ENCODE assay signal across 19 cellular contexts in genomic region chr17:921161-921560, GRCh38. TPM values are rescaled to one million over a fixed set of nuclear protein-coding genes. Genes with fewer than 3 reads are reported as not detected.
DNase-seq lines count a peak whose midpoint lies in the region; ATAC-seq and TF ChIP-seq lines count a peak whose summit lies in the region.
"Had no signal": no experiment of that assay in that cellular context is flagged by ENCODE, and none has a peak within 500 bp of the region (broad histone marks: within the 10 kb centered on the region; RNA-seq: fewer than 3 reads in every experiment).

No MANE protein-coding gene starts in this region.

- H3K27me3 ChIP-seq in GM23338 (ENCODE audit: insufficient read depth) (no peaks in the 10 kb centered on the region), psoas muscle (ENCODE audit: insufficient read depth in 3 of 3, low read length in 2 of 3) (no peaks in the 10 kb centered on the region)
- H3K27me3 ChIP-seq: heart left ventricle, suprapubic skin had no signal

- H3K27ac ChIP-seq in GM23338 (ENCODE audit: low read depth) (peak overlapping the region; percentile 59; the same call in 1 of the 2 replicates), psoas muscle (no peak overlapping the region)
- H3K27ac ChIP-seq: suprapubic skin had no signal

- no peak overlapping the region for H3K4me3 ChIP-seq in GM23338
- H3K4me3 ChIP-seq in fibroblast of villous mesenchyme (ENCODE audit: low read depth, low read length): no peak overlapping the region
- no peak overlapping the region for H3K4me3 ChIP-seq in psoas muscle
- H3K4me3 ChIP-seq: heart left ventricle, suprapubic skin had no signal

- H3K9me3 Mint-ChIP-seq in GM23338 (no peaks in the 10 kb centered on the region; the same call in 2 of the 3 replicates), WTC11 (no peaks in the 10 kb centered on the region)
- H3K9me3 Mint-ChIP-seq in stimulated activated naive B cell treated with anti-CD40 and anti-IgM and Interleukin-4, amounts not matched to agents 10 μg/mL and 1 μg/mL and 100 μg/mL, for 72 hours: no peaks in the 10 kb centered on the region
- H3K9me3 Mint-ChIP-seq: activated naive CD4-positive, alpha-beta T cell treated with anti-CD3 and anti-CD28 coated beads for 36 hours had no signal

- H3K4me1 Mint-ChIP-seq in GM23338 (peaks cover 43% of the 10 kb centered on the region), WTC11 (peaks cover 66% of the 10 kb centered on the region)
- no peaks in the 10 kb centered on the region for H3K4me1 Mint-ChIP-seq in stimulated activated naive B cell treated with anti-CD40 and anti-IgM and Interleukin-4, amounts not matched to agents 10 μg/mL and 1 μg/mL and 100 μg/mL, for 72 hours

- H3K36me3 Mint-ChIP-seq in GM23338 (ENCODE audit: low read depth) (peaks cover 12% of the 10 kb centered on the region), WTC11 (peaks cover 6% of the 10 kb centered on the region; the same call in 1 of the 2 replicates)
- no peaks in the 10 kb centered on the region for H3K36me3 Mint-ChIP-seq in stimulated activated naive B cell treated with anti-CD40 and anti-IgM and Interleukin-4, amounts not matched to agents 10 μg/mL and 1 μg/mL and 100 μg/mL, for 72 hours

- H3K4me3 Mint-ChIP-seq in GM23338 (no peak overlapping the region; the same call in 2 of the 3 replicates), WTC11 (no peak overlapping the region)
- no peak overlapping the region for H3K4me3 Mint-ChIP-seq in stimulated activated naive B cell treated with anti-CD40 and anti-IgM and Interleukin-4, amounts not matched to agents 10 μg/mL and 1 μg/mL and 100 μg/mL, for 72 hours
- H3K4me3 Mint-ChIP-seq: activated naive CD4-positive, alpha-beta T cell treated with anti-CD3 and anti-CD28 coated beads for 36 hours had no signal

- H3K36me3 ChIP-seq in GM23338 (ENCODE audit: insufficient read depth) (peaks cover 3% of the 10 kb centered on the region; the same call in 1 of the 2 replicates), psoas muscle (ENCODE audit: insufficient read depth in 1 of 2, low read depth in 1 of 2) (no peaks in the 10 kb centered on the region)
- H3K36me3 ChIP-seq: heart left ventricle, suprapubic skin had no signal

- H3K9me2 ChIP-seq in GM23338 (ENCODE audit: insufficient read depth): no peaks in the 10 kb centered on the region

- H3K27me3 Mint-ChIP-seq in GM23338 (ENCODE audit: insufficient read depth, low read depth, poor library complexity) (peaks cover 7% of the 10 kb centered on the region), WTC11 (ENCODE audit: low read depth) (no peaks in the 10 kb centered on the region)
- H3K27me3 Mint-ChIP-seq in stimulated activated naive B cell treated with anti-CD40 and anti-IgM and Interleukin-4, amounts not matched to agents 10 μg/mL and 1 μg/mL and 100 μg/mL, for 72 hours: peaks cover 15 to 20% of the 10 kb centered on the region in 2 donors

- H3K4me1 ChIP-seq in GM23338 (ENCODE audit: insufficient read depth) (peaks cover 35% of the 10 kb centered on the region), psoas muscle (peaks cover 2% of the 10 kb centered on the region)

- DNase-seq in GM23338 (ENCODE audit: low spot score): no peak
- DNase-seq in WTC11 (ENCODE audit: low spot score): no peak
- peak; percentile 58 for DNase-seq in fibroblast of villous mesenchyme (ENCODE audit: low read depth)
- DNase-seq in psoas muscle: peak in 1 of 2 donors; percentile 65
- no peak for DNase-seq in stimulated activated naive B cell treated with anti-CD40 and anti-IgM and Interleukin-4, amounts not matched to agents 10 μg/mL and 1 μg/mL and 100 μg/mL, for 72 hours
- no peak for DNase-seq in NCI-H82 (lab: John Stamatoyannopoulos, UW)
- no peak for DNase-seq in posterior vena cava (ENCODE audit: low spot score)
- DNase-seq: activated CD4-positive, CD25-positive, alpha-beta regulatory T cell treated with anti-CD3 and anti-CD28 coated beads, Interleukin-2, amount 50 U/mL, for 72 hours; activated CD8-positive, alpha-beta memory T cell treated with anti-CD3 and anti-CD28 coated beads, Interleukin-2, amount 50 U/mL, for 4 hours; activated naive CD4-positive, alpha-beta T cell treated with anti-CD3 and anti-CD28 coated beads for 36 hours; caudate nucleus; COR-L47; left cardiac atrium; NCI-H2081 treated with DMSO at 0.1 percent for 48 hours; RPMI8226; stimulated activated CD4-positive, alpha-beta T cell treated with anti-CD3 and anti-CD28 coated beads, Interleukin-15, amount 100 ng/mL, for 24 hours had no signal

- peaks cover 6% of the 10 kb centered on the region for H4K20me1 ChIP-seq in GM23338 (replicated peaks; ENCODE audit: insufficient read depth)

- POLR2A ChIA-PET in WTC11 (lab: Charles Lee): no interaction called here

- H3F3A ChIP-seq in GM23338 (replicated peaks; ENCODE audit: low read depth): peaks cover 22% of the 10 kb centered on the region; the same call in 1 of the 2 replicates

- H3K27ac Mint-ChIP-seq in GM23338 (0 out of 2 replicates have a peak overlapping the region, but pooled peaks have one; percentile 15), WTC11 (peak overlapping the region; percentile 88)
- no peak overlapping the region for H3K27ac Mint-ChIP-seq in stimulated activated naive B cell treated with anti-CD40 and anti-IgM and Interleukin-4, amounts not matched to agents 10 μg/mL and 1 μg/mL and 100 μg/mL, for 72 hours
- H3K27ac Mint-ChIP-seq: activated naive CD4-positive, alpha-beta T cell treated with anti-CD3 and anti-CD28 coated beads for 36 hours had no signal

- H3K4me2 ChIP-seq in GM23338: no peak overlapping the region

- CTCF ChIA-PET in WTC11 (lab: Charles Lee): no interaction called here

- intact Hi-C loops in psoas muscle (cut with DNase I) (no loop called here), posterior vena cava (cut with DNase I) (loop anchor here in 1 of 2 donors (5.0 kb wide), 1 partner anchor 774 kb away; no protein-coding TSS in a partner anchor)

- ATAC-seq in GM23338 (no peak), WTC11 (no peak), psoas muscle (peak; percentile 57 to 81 (median 72)), HG02571 (IDR thresholded peaks at IDR 0.05; ENCODE audit: unreplicated experiment) (no peak)
- no peak for ATAC-seq in stimulated activated naive B cell treated with anti-CD40 and anti-IgM and Interleukin-4, amounts not matched to agents 10 μg/mL and 1 μg/mL and 100 μg/mL, for 72 hours (replicated peaks)
- ATAC-seq: heart left ventricle had no signal

- 93 to 94% (median 93%) methylated on average over 13 of the region's 13 CpGs for WGBS in psoas muscle, 3 donors

- H3K9me3 ChIP-seq in psoas muscle: no peaks in the 10 kb centered on the region
- H3K9me3 ChIP-seq: heart left ventricle, suprapubic skin had no signal

- no peak overlapping the region for H2AFZ ChIP-seq in GM23338

- peaks cover 87% of the 10 kb centered on the region for H3K79me2 ChIP-seq in GM23338 (replicated peaks; ENCODE audit: insufficient read depth)

- TF ChIP-seq CTCF in GM23338 (conservative IDR thresholded peaks at IDR 0.05; ENCODE audit: low read depth in 2 of 2) (no peak), WTC11 (IDR thresholded peaks at IDR 0.05) (no peak), fibroblast of villous mesenchyme (IDR thresholded peaks at IDR 0.05; ENCODE audit: insufficient read depth, low read depth, low read length) (no peak), psoas muscle (IDR thresholded peaks at IDR 0.05) (no peak)

TF ChIP-seq in GM23338, 12 proteins besides CTCF, POLR2A, EP300 and RAD21 (continues in another document):
- no peak for TF ChIP-seq NANOG (IDR thresholded peaks at IDR 0.05; ENCODE audit: borderline replicate concordance)

TF ChIP-seq in WTC11, 78 proteins besides CTCF, POLR2A, EP300 and RAD21 (continues in another document):
- TF ChIP-seq MAX (CRISPR knock-in tag; IDR thresholded peaks at IDR 0.05): no peak
- no peak for TF ChIP-seq TP53 (CRISPR knock-in tag; IDR thresholded peaks at IDR 0.05)
- no peak for TF ChIP-seq ATF6 (CRISPR knock-in tag; IDR thresholded peaks at IDR 0.05)
- no peak for TF ChIP-seq E2F4 (CRISPR knock-in tag; IDR thresholded peaks at IDR 0.05; ENCODE audit: borderline replicate concordance, low read depth)
- no peak for TF ChIP-seq ZMAT4 (CRISPR knock-in tag; IDR thresholded peaks at IDR 0.05)

RNA-seq across cellular contexts. Expression of gene NXN, which starts 58.4 kb away (rescaled TPM):
- 90.4 and 105 TPM in 2 replicates for total RNA-seq in GM23338 (2014; rRNA removed; shearing (Covaris generic))
- polyA plus RNA-seq in GM23338 (2016; fragmentation: Nextera tagmentation; extraction: Ambion mirVana) (31.8 and 36.2 TPM in 2 replicates), psoas muscle (10 to 100 TPM; 33.4 to 92.5 (median 52.2) TPM)
- total RNA-seq in WTC11 (2021) (96.8 to 100 TPM (median 98.7 TPM) in 3 replicates), fibroblast of villous mesenchyme (91.5 and 124 TPM in 2 replicates), psoas muscle (10 to 100 TPM; 72.8 to 79.4 (median 74.1) TPM), posterior vena cava (10 to 100 TPM; 34.8 to 46.3 TPM)

Comparison
In these comparisons a context has a peak if more than half of its experiments do, and no peak if none do; other contexts are left out.
1. ATAC-seq: peak in psoas muscle (4 of 4); none in GM23338 (single experiment), WTC11 (single experiment), stimulated activated naive B cell treated with anti-CD40 and anti-IgM and Interleukin-4, amounts not matched to agents 10 μg/mL and 1 μg/mL and 100 μg/mL, for 72 hours (0 of 2) and HG02571 (single experiment).